8 cellular contexts compared by ENCODE assay signal in genomic region chr1:155209373-155209721, GRCh38. TPM values are rescaled to one million over a fixed set of nuclear protein-coding genes. Genes with fewer than 3 reads are reported as not detected.
DNase-seq lines count a peak whose midpoint lies in the region; ATAC-seq, FAIRE-seq and TF ChIP-seq lines count a peak whose summit lies in the region.

No MANE protein-coding gene starts in this region.

- H3K9me3 Mint-ChIP-seq in T-cell = no peaks in the 10 kb centered on the region

- no peak for ATAC-seq in T-cell (replicated peaks in 1 of 4)
- no peak for ATAC-seq in GM19351 (IDR thresholded peaks at IDR 0.05; ENCODE audit: unreplicated experiment)

- H3K27me3 Mint-ChIP-seq in T-cell = no peaks in the 10 kb centered on the region

- peak overlapping the region; percentile 82 to 85 for H3K27ac Mint-ChIP-seq in T-cell

- H3K4me3 ChIP-seq in fibroblast of the aortic adventitia (ENCODE audit: low read depth, low read length) (peak overlapping the region; percentile 99), skeletal muscle cell (ENCODE audit: low read depth, low read length) (peak overlapping the region; percentile 89)

- DNase-seq in GM19239 (ENCODE audit: insufficient read length, low spot score) (no peak), T-cell (no peak), fibroblast of the aortic adventitia (ENCODE audit: low read depth) (no peak), skeletal muscle cell (ENCODE audit: low read depth) (no peak), GOT3 (lab: John Stamatoyannopoulos, UW) (no peak), NCI-H1436 treated with DMSO at 0.1 percent for 48 hours (lab: John Stamatoyannopoulos, UW) (no peak)
- no peak for DNase-seq in effector CD4-positive, alpha-beta T cell

- peaks cover 4% of the 10 kb centered on the region for H3K36me3 Mint-ChIP-seq in T-cell

- peak; percentile 23 for FAIRE-seq in GM19239 (lab: Jason Lieb, UNC)

- peak overlapping the region; percentile 80 to 85 (median 84) for H3K4me3 Mint-ChIP-seq in T-cell

- POLR2A ChIA-PET in T-cell (lab: Charles Lee) = interaction anchor here in 1 of 2 donors (0.6 kb wide), 1 partner anchor 14 kb away, joined by 3 read pairs; no protein-coding TSS in a partner anchor

- no peak for TF ChIP-seq CTCF in fibroblast of the aortic adventitia (IDR thresholded peaks at IDR 0.05; ENCODE audit: insufficient read depth, low read length)

- H3K4me1 Mint-ChIP-seq in T-cell = peaks cover 18 to 22% (median 19%) of the 10 kb centered on the region in 3 donors

- CTCF ChIA-PET in T-cell (lab: Charles Lee) = interaction anchor here (0.5 to 3.7 kb wide), 6 partner anchors 15 to 121 kb away, joined by 3 to 21 read pairs (median 4); partner anchors contain the start of gene KRTCAP2 (in 1 of the 2)

RNA-seq across cellular contexts. Expression of gene MTX1, which starts 0.9 kb away (rescaled TPM):
- total RNA-seq in T-cell = 10 to 100 TPM; 20.4 to 28.4 (median 25.1) TPM
- total RNA-seq in fibroblast of the aortic adventitia (ENCODE audit: low replicate concordance) = 13.7 and 26.1 TPM in 2 replicates

RNA-seq across cellular contexts. Expression of gene THBS3, which starts 1.6 kb away (rescaled TPM):
- 10 to 100 TPM; 24.1 to 43.9 (median 34.0) TPM for total RNA-seq in T-cell
- 29.3 and 41.1 TPM in 2 replicates for total RNA-seq in fibroblast of the aortic adventitia (ENCODE audit: low replicate concordance)

RNA-seq across cellular contexts. Expression of gene TRIM46, which starts 35.7 kb away (rescaled TPM):
- 10 to 100 TPM in 2 of 5 donors, 1 to 10 TPM in 3; 5.1 to 12.2 (median 9.8) TPM for total RNA-seq in T-cell
- total RNA-seq in fibroblast of the aortic adventitia (ENCODE audit: low replicate concordance) = 5.2 and 13.2 TPM in 2 replicates

RNA-seq across cellular contexts. Expression of gene KRTCAP2, which starts 36.2 kb away (rescaled TPM):
- 100 to 1,000 TPM in 4 of 5 donors, 10 to 100 TPM in 1; 93.6 to 150 (median 138) TPM for total RNA-seq in T-cell
- total RNA-seq in fibroblast of the aortic adventitia (ENCODE audit: low replicate concordance) = 29.8 and 100 TPM in 2 replicates

RNA-seq across cellular contexts. Expression of gene ENTREP3, which starts 45.9 kb away (rescaled TPM):
- total RNA-seq in T-cell (10 to 100 TPM; 10.2 to 17.3 (median 15.5) TPM), fibroblast of the aortic adventitia (ENCODE audit: low replicate concordance) (9.0 and 9.3 TPM in 2 replicates)
